ENCODE assay signal across 8 cellular contexts in the genomic region with DNA sequence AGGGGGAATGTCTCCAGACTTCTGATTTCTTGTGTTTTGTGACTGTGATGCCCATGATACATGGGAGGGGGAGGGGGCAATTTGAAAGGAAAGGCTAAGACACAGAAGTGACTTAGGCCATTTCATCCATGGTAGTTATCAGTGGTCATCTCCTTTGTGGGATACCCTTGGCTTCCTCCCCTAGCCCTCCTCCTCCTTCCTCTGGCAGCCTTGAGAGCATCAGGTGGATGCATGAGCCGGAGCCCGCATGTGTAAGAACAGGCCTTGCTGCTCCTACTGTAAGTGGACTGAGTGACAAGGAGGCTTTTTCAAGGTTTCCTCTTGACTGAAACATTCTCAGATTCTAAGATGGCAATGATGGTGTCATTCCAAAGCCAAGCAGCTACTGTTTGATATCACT. TPM values are rescaled to one million over a fixed set of nuclear protein-coding genes. Genes with fewer than 3 reads are reported as not detected.
DNase-seq lines count a peak whose midpoint lies in the region; TF ChIP-seq lines count a peak whose summit lies in the region.

No MANE protein-coding gene starts in this region.

- peaks cover 0 to 3% of the 10 kb centered on the region in 2 donors for H3K4me1 ChIP-seq in neuronal stem cell (ENCODE audit: control insufficient read depth in 2 of 2, insufficient read depth in 1 of 2, low read depth in 1 of 2, low read length in 2 of 2)

- H2BK15ac ChIP-seq in neuronal stem cell (ENCODE audit: low read length): no peak overlapping the region

- H3K23ac ChIP-seq in neuronal stem cell (ENCODE audit: low read depth, low read length, poor library complexity): no peak overlapping the region

- no peak overlapping the region for H3K27ac Mint-ChIP-seq in chondrocyte (ENCODE audit: unreplicated experiment)

- no peak overlapping the region for H2BK5ac ChIP-seq in neuronal stem cell (ENCODE audit: low read length)

- DNase-seq in G401 (ENCODE audit: low spot score): peak; percentile 57
- DNase-seq in NAMALWA (ENCODE audit: low spot score): peak; percentile 37
- DNase-seq in chondrocyte (ENCODE audit: low spot score): no peak
- no peak for DNase-seq in neuronal stem cell (ENCODE audit: low spot score)
- no peak for DNase-seq in globus pallidus (ENCODE audit: low spot score)
- no peak for DNase-seq in AG20443 (ENCODE audit: low spot score)
- no peak for DNase-seq in activated CD4-positive, CD25-positive, alpha-beta regulatory T cell (lab: John Stamatoyannopoulos, UW)
- no peak for DNase-seq in OCI-M2 (lab: John Stamatoyannopoulos, UW; ENCODE audit: unreplicated experiment)

- WGBS in neuronal stem cell (ENCODE audit: extremely low coverage in 2 of 2, insufficient read length in 2 of 2, insufficient replicate concordance in 1 of 2), 2 donors: no CpG with 5 or more reads among the region's 2 CpGs

- H3K9me3 ChIP-seq in neuronal stem cell (replicated peaks in 1 of 2; ENCODE audit: control insufficient read depth in 2 of 2, insufficient read depth in 1 of 2, low read depth in 1 of 2, low read length in 2 of 2): no peaks in the 10 kb centered on the region

- TF ChIP-seq CTCF in chondrocyte (IDR thresholded peaks at IDR 0.05): no peak

- no peak overlapping the region for H3K18ac ChIP-seq in neuronal stem cell (ENCODE audit: low read length)

- no peaks in the 10 kb centered on the region for H3K36me3 ChIP-seq in neuronal stem cell (replicated peaks in 1 of 2; ENCODE audit: control insufficient read depth in 2 of 2, insufficient read depth in 2 of 2, low read length in 2 of 2)

- H3K36me3 Mint-ChIP-seq in chondrocyte (ENCODE audit: low read depth): peaks cover 2% of the 10 kb centered on the region

- peak overlapping the region; percentile 86 for H3K4me3 Mint-ChIP-seq in chondrocyte (ENCODE audit: unreplicated experiment)

- H3K27me3 ChIP-seq in neuronal stem cell (ENCODE audit: control insufficient read depth in 3 of 3, insufficient read depth in 3 of 3, low read depth in 1 of 3, low read length in 3 of 3): peaks cover 0 to 11% (median 3%) of the 10 kb centered on the region in 3 experiments

- in situ Hi-C loops in G401 (cut with HindIII; ENCODE audit: low sequenced_read_pairs): no loop called here

- H2AFZ ChIP-seq in neuronal stem cell (ENCODE audit: low read length): peak overlapping the region; percentile 98

- H4K91ac ChIP-seq in neuronal stem cell (ENCODE audit: low read depth, low read length, poor library complexity): no peak overlapping the region

- no peak overlapping the region for H2AK5ac ChIP-seq in neuronal stem cell (ENCODE audit: low read depth, low read length)

- H3K27ac ChIP-seq in neuronal stem cell (replicated peaks; ENCODE audit: low read length): no peak overlapping the region

- no peaks in the 10 kb centered on the region for H3K27me3 Mint-ChIP-seq in chondrocyte (ENCODE audit: low read depth)

- H4K8ac ChIP-seq in neuronal stem cell (ENCODE audit: low read depth, low read length): no peak overlapping the region

- no peak overlapping the region for H3K9ac ChIP-seq in neuronal stem cell (ENCODE audit: low read depth, low read length, poor library complexity)

- H3K4me3 ChIP-seq in neuronal stem cell (ENCODE audit: low read length in 2 of 2): peak overlapping the region in 1 of 2 donors; percentile 57

- no peaks in the 10 kb centered on the region for H3K79me1 ChIP-seq in neuronal stem cell (ENCODE audit: low read depth, low read length)

- no peak overlapping the region for H3K4ac ChIP-seq in neuronal stem cell (ENCODE audit: low read length)

- peaks cover 13% of the 10 kb centered on the region for H3K4me1 Mint-ChIP-seq in chondrocyte (ENCODE audit: low read depth)

- no peak overlapping the region for H2BK120ac ChIP-seq in neuronal stem cell (ENCODE audit: low read depth, low read length)

- no peak overlapping the region for H3K14ac ChIP-seq in neuronal stem cell (ENCODE audit: low read length)

- H2BK12ac ChIP-seq in neuronal stem cell (ENCODE audit: low read length): no peak overlapping the region

- no peak overlapping the region for H3K4me2 ChIP-seq in neuronal stem cell (ENCODE audit: insufficient read depth, low read length, poor library complexity, severe bottlenecking)

- H3K9me3 Mint-ChIP-seq in chondrocyte (ENCODE audit: low read depth): no peaks in the 10 kb centered on the region

RNA-seq across cellular contexts. Expression of a gene that starts 0.9 kb away (rescaled TPM):
- 0.12 and 0.14 TPM in 2 replicates for total RNA-seq in G401 (2014; rRNA removed; shearing (Covaris generic))
- total RNA-seq in chondrocyte: 0.63 to 1.0 TPM (median 0.95 TPM) in 3 replicates
- 2.3 TPM for polyA plus RNA-seq in neuronal stem cell (2013, experiment 1 of 2)
- 2.5 TPM for polyA plus RNA-seq in neuronal stem cell (2013, experiment 2 of 2)

Comparison
In these comparisons a context has a peak if more than half of its experiments do, and no peak if none do; other contexts are left out.
1. DNase-seq: peak in G401 (single experiment) and NAMALWA (single experiment); none in chondrocyte (single experiment), neuronal stem cell (single experiment), globus pallidus (single experiment), AG20443 (single experiment), activated CD4-positive, CD25-positive, alpha-beta regulatory T cell (0 of 4) and OCI-M2 (single experiment).